In the genomic region with DNA sequence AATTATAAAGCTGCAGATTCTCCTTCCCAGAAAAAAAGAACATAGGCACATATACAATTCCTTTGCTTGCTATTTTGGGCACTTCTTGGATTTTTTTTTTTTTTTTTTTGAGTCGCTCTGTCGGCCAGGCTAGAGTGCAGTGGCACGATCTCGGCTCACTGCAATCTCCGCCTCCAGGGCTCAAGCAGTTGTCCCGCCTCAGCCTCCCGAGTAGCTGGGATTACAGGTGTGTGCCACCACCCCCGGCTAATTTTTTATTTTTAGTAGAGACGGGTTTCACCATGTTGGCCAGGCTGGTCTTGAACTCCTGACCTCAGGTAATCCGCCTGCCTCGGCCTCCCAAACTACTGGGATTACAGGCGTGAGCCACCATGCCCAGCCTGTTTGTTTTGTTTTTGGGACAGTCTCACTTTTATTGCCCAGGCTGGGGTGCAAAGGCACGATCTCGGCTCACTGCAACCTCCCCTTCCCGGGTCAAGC, we compare ENCODE assay signal across 7 cellular contexts. TPM values are rescaled to one million over a fixed set of nuclear protein-coding genes. Genes with fewer than 3 reads are reported as not detected.
DNase-seq lines count a peak whose midpoint lies in the region; ATAC-seq and TF ChIP-seq lines count a peak whose summit lies in the region.
"Not testable (repeated sequence)": the region's sequence is repeated elsewhere in the genome, so short reads cannot be mapped to it uniquely, and the experiment has no call there.

No MANE protein-coding gene starts in this region.

- H3K9me3 ChIP-seq in Panc1 (ENCODE audit: control insufficient read depth, insufficient read depth, low read depth, low read length); right atrium auricular region: not testable (repeated sequence)

- H3K36me3 ChIP-seq in GM23338 (ENCODE audit: insufficient read depth) (peaks cover 27% of the 10 kb centered on the region), Panc1 (ENCODE audit: control insufficient read depth, insufficient read depth, low read length) (peaks cover 19% of the 10 kb centered on the region), right atrium auricular region (peaks cover 11% of the 10 kb centered on the region)

- not testable (repeated sequence) for H3K27ac Mint-ChIP-seq in GM23338
- peak overlapping the region; percentile 97 for H3K27ac Mint-ChIP-seq in chondrocyte (ENCODE audit: unreplicated experiment)
- H3K27ac Mint-ChIP-seq in natural killer cell = peak overlapping the region; percentile 98
- H3K27ac Mint-ChIP-seq in stimulated activated effector memory CD8-positive, alpha-beta T cell treated with anti-CD3 and anti-CD28 coated beads, Interleukin-12 subunit alpha, Interleukin-12 subunit beta, amount 100 ng/mL, for 72 hours = peak overlapping the region; percentile 100

- CTCF ChIA-PET in Panc1 (lab: Charles Lee) = not testable (repeated sequence)

- ATAC-seq in GM23338; Panc1; activated T-cell treated with anti-CD3 and anti-CD28 coated beads, Interleukin-2, amount 50 U/mL, for 4 hours; natural killer cell; stimulated activated effector memory CD8-positive, alpha-beta T cell treated with anti-CD3 and anti-CD28 coated beads, Interleukin-12 subunit alpha, Interleukin-12 subunit beta, amount 100 ng/mL, for 72 hours: not testable (repeated sequence)

- H3K4me3 ChIP-seq in GM23338 = not testable (repeated sequence)
- H3K4me3 ChIP-seq in Panc1 (ENCODE audit: low read depth in 2 of 2, low read length in 2 of 2) = peak overlapping the region in 1 of 2 experiments; percentile 100; a peak in 2 of 4 replicates
- peak overlapping the region in 1 of 2 donors; percentile 83 for H3K4me3 ChIP-seq in right atrium auricular region

- H3K9me2 ChIP-seq in GM23338 (ENCODE audit: insufficient read depth) = not testable (repeated sequence)

- peaks cover 28% of the 10 kb centered on the region for H4K20me1 ChIP-seq in GM23338 (replicated peaks; ENCODE audit: insufficient read depth)

- H3K27me3 Mint-ChIP-seq in GM23338 (ENCODE audit: insufficient read depth, low read depth, poor library complexity); activated T-cell treated with anti-CD3 and anti-CD28 coated beads, Interleukin-2, amount 50 U/mL, for 4 hours (ENCODE audit: low read depth); chondrocyte (ENCODE audit: low read depth); natural killer cell (ENCODE audit: low read depth in 2 of 2): not testable (repeated sequence)

- peak overlapping the region; percentile 99; the same call in 1 of the 2 replicates for H3K4me2 ChIP-seq in GM23338

- H3K27me3 ChIP-seq in GM23338 (ENCODE audit: insufficient read depth); Panc1 (ENCODE audit: control insufficient read depth, insufficient read depth, low read length); right atrium auricular region: not testable (repeated sequence)

- intact Hi-C loops in Panc1 (cut with micrococcal nuclease; ENCODE audit: unreplicated experiment); natural killer cell (cut with micrococcal nuclease): not testable (repeated sequence)

- not testable (repeated sequence) for H3K9me3 Mint-ChIP-seq in GM23338; activated T-cell treated with anti-CD3 and anti-CD28 coated beads, Interleukin-2, amount 50 U/mL, for 4 hours; chondrocyte (ENCODE audit: low read depth); natural killer cell; stimulated activated effector memory CD8-positive, alpha-beta T cell treated with anti-CD3 and anti-CD28 coated beads, Interleukin-12 subunit alpha, Interleukin-12 subunit beta, amount 100 ng/mL, for 72 hours

- POLR2A ChIA-PET in Panc1 (lab: Charles Lee) = interaction anchor here (0.9 kb wide), 1 partner anchor 8 kb away, joined by 5 read pairs; no protein-coding TSS in a partner anchor

- H3K4me3 Mint-ChIP-seq in GM23338 = peak overlapping the region; percentile 98
- H3K4me3 Mint-ChIP-seq in activated T-cell treated with anti-CD3 and anti-CD28 coated beads, Interleukin-2, amount 50 U/mL, for 4 hours = peak overlapping the region; percentile 99
- peak overlapping the region; percentile 98 for H3K4me3 Mint-ChIP-seq in chondrocyte (ENCODE audit: unreplicated experiment)
- H3K4me3 Mint-ChIP-seq in natural killer cell = peak overlapping the region; percentile 99
- H3K4me3 Mint-ChIP-seq in stimulated activated effector memory CD8-positive, alpha-beta T cell treated with anti-CD3 and anti-CD28 coated beads, Interleukin-12 subunit alpha, Interleukin-12 subunit beta, amount 100 ng/mL, for 72 hours = peak overlapping the region; percentile 99

- H3K79me2 ChIP-seq in GM23338 (replicated peaks; ENCODE audit: insufficient read depth) = peaks cover 38% of the 10 kb centered on the region

- not testable (repeated sequence) for TF ChIP-seq CTCF in GM23338 (conservative IDR thresholded peaks at IDR 0.05; ENCODE audit: low read depth in 2 of 2); Panc1 (IDR thresholded peaks at IDR 0.05); chondrocyte (IDR thresholded peaks at IDR 0.05); right atrium auricular region (IDR thresholded peaks at IDR 0.05); natural killer cell (IDR thresholded peaks at IDR 0.05)

- 0 out of 2 replicates have a peak, but pooled peaks cover 14% of the 10 kb centered on the region for H3F3A ChIP-seq in GM23338 (replicated peaks; ENCODE audit: low read depth)

- H3K36me3 Mint-ChIP-seq in GM23338 (ENCODE audit: low read depth) = peaks cover 76% of the 10 kb centered on the region
- H3K36me3 Mint-ChIP-seq in activated T-cell treated with anti-CD3 and anti-CD28 coated beads, Interleukin-2, amount 50 U/mL, for 4 hours (ENCODE audit: insufficient read depth) = peaks cover 41% of the 10 kb centered on the region
- H3K36me3 Mint-ChIP-seq in chondrocyte (ENCODE audit: low read depth); natural killer cell: not testable (repeated sequence)
- peaks cover 92% of the 10 kb centered on the region for H3K36me3 Mint-ChIP-seq in stimulated activated effector memory CD8-positive, alpha-beta T cell treated with anti-CD3 and anti-CD28 coated beads, Interleukin-12 subunit alpha, Interleukin-12 subunit beta, amount 100 ng/mL, for 72 hours

- H3K4me1 ChIP-seq in GM23338 (ENCODE audit: insufficient read depth) (peaks cover 28% of the 10 kb centered on the region), Panc1 (ENCODE audit: control insufficient read depth, insufficient read depth, low read length) (peaks cover 25% of the 10 kb centered on the region), right atrium auricular region (peaks cover 0 to 36% of the 10 kb centered on the region in 2 donors)

- BruUV-seq in Panc1 (replicated peaks; lab: Mats Ljungman, UMichigan) = not testable (repeated sequence)

- in situ Hi-C loops in Panc1 (cut with HindIII; ENCODE audit: low pct_unique_long_range_greater_than_20kb, low sequenced_read_pairs) = not testable (repeated sequence)

- H3K27ac ChIP-seq in GM23338 (ENCODE audit: low read depth) (peak overlapping the region; percentile 96), Panc1 (ENCODE audit: low read length) (peak overlapping the region; percentile 100), right atrium auricular region (peak overlapping the region; percentile 95 to 96)

- H2AFZ ChIP-seq in GM23338 = not testable (repeated sequence)

- not testable (repeated sequence) for DNase-seq in GM23338 (ENCODE audit: low spot score); Panc1 (ENCODE audit: low read depth, low spot score); activated T-cell treated with anti-CD3 and anti-CD28 coated beads, Interleukin-2, amount 50 U/mL, for 4 hours; right atrium auricular region (ENCODE audit: low spot score); natural killer cell; stimulated activated effector memory CD8-positive, alpha-beta T cell treated with anti-CD3 and anti-CD28 coated beads, Interleukin-12 subunit alpha, Interleukin-12 subunit beta, amount 100 ng/mL, for 72 hours (ENCODE audit: low spot score in 2 of 2)
- DNase-seq in chondrocyte (ENCODE audit: low spot score) = peak; percentile 33

- H3K4me1 Mint-ChIP-seq in GM23338 (peaks cover 31% of the 10 kb centered on the region), chondrocyte (ENCODE audit: low read depth) (peaks cover 36% of the 10 kb centered on the region), natural killer cell (peaks cover 47 to 49% of the 10 kb centered on the region in 2 donors)
- peaks cover 33% of the 10 kb centered on the region for H3K4me1 Mint-ChIP-seq in activated T-cell treated with anti-CD3 and anti-CD28 coated beads, Interleukin-2, amount 50 U/mL, for 4 hours (ENCODE audit: low read depth)
- peaks cover 41% of the 10 kb centered on the region for H3K4me1 Mint-ChIP-seq in stimulated activated effector memory CD8-positive, alpha-beta T cell treated with anti-CD3 and anti-CD28 coated beads, Interleukin-12 subunit alpha, Interleukin-12 subunit beta, amount 100 ng/mL, for 72 hours

RNA-seq across cellular contexts. Expression of a gene that starts 1.1 kb away (rescaled TPM):
- 1,081 and 1,279 TPM in 2 replicates for total RNA-seq in GM23338 (2014; rRNA removed; shearing (Covaris generic))
- 2,165 and 2,495 TPM in 2 replicates for polyA plus RNA-seq in GM23338 (2016; fragmentation: Nextera tagmentation; extraction: Ambion mirVana)
- 716 TPM for total RNA-seq in Panc1 (2021; ENCODE audit: unreplicated experiment)
- 1,029 TPM for polyA plus RNA-seq in Panc1 (2012; ENCODE audit: insufficient read length)
- 1,000 to 10,000 TPM; 1,078 to 1,189 (median 1,154) TPM for total RNA-seq in activated T-cell treated with anti-CD3 and anti-CD28 coated beads, Interleukin-2, amount 50 U/mL, for 4 hours
- total RNA-seq in chondrocyte = 483 to 537 TPM (median 513 TPM) in 3 replicates
- total RNA-seq in right atrium auricular region = 100 to 1,000 TPM; 529 to 636 TPM
- 100 to 1,000 TPM; 644 to 785 (median 695) TPM for total RNA-seq in natural killer cell

RNA-seq across cellular contexts. Expression of a gene that starts 25.9 kb away (rescaled TPM):
- total RNA-seq in GM23338 (2014; rRNA removed; shearing (Covaris generic)) = 69.9 and 73.9 TPM in 2 replicates
- polyA plus RNA-seq in GM23338 (2016; fragmentation: Nextera tagmentation; extraction: Ambion mirVana) = 65.6 and 67.9 TPM in 2 replicates
- total RNA-seq in Panc1 (2021; ENCODE audit: unreplicated experiment) (25.0 TPM), chondrocyte (3.3 to 7.7 TPM (median 3.5 TPM) in 3 replicates), right atrium auricular region (1 to 10 TPM; 2.2 to 2.6 TPM), natural killer cell (10 to 100 TPM; 10.1 to 11.9 (median 10.4) TPM)
- polyA plus RNA-seq in Panc1 (2012; ENCODE audit: insufficient read length) = 8.6 TPM
- total RNA-seq in activated T-cell treated with anti-CD3 and anti-CD28 coated beads, Interleukin-2, amount 50 U/mL, for 4 hours = 10 to 100 TPM; 56.0 to 68.2 (median 60.1) TPM

RNA-seq across cellular contexts. Expression of a gene that starts 36.9 kb away (rescaled TPM):
- total RNA-seq in GM23338 (2014; rRNA removed; shearing (Covaris generic)) = 4.3 and 10.3 TPM in 2 replicates
- polyA plus RNA-seq in GM23338 (2016; fragmentation: Nextera tagmentation; extraction: Ambion mirVana) = 2.7 and 5.2 TPM in 2 replicates
- total RNA-seq in Panc1 (2021; ENCODE audit: unreplicated experiment) (1.7 TPM), chondrocyte (0.27 to 1.0 TPM (median 0.80 TPM) in 3 replicates), right atrium auricular region (1 to 10 TPM in 1 of 2 donors, under 1 TPM in 1; 0.41 to 4.8 TPM), natural killer cell (1 to 10 TPM in 1 of 3 donors, under 1 TPM in 1, not detected in 1; 0.16 to 1.4 TPM)
- 1.1 TPM for polyA plus RNA-seq in Panc1 (2012; ENCODE audit: insufficient read length)
- 1 to 10 TPM; 1.3 to 3.2 (median 1.9) TPM for total RNA-seq in activated T-cell treated with anti-CD3 and anti-CD28 coated beads, Interleukin-2, amount 50 U/mL, for 4 hours

RNA-seq across cellular contexts. Expression of a gene that starts 38.2 kb away (rescaled TPM):
- total RNA-seq in GM23338 (2014; rRNA removed; shearing (Covaris generic)) = 334 and 453 TPM in 2 replicates
- polyA plus RNA-seq in GM23338 (2016; fragmentation: Nextera tagmentation; extraction: Ambion mirVana) = 391 and 442 TPM in 2 replicates
- total RNA-seq in Panc1 (2021; ENCODE audit: unreplicated experiment) (339 TPM), chondrocyte (123 to 156 TPM (median 127 TPM) in 3 replicates), right atrium auricular region (10 to 100 TPM; 69.6 to 71.1 TPM), natural killer cell (10 to 100 TPM; 79.2 to 93.8 (median 93.4) TPM)
- polyA plus RNA-seq in Panc1 (2012; ENCODE audit: insufficient read length) = 264 TPM
- total RNA-seq in activated T-cell treated with anti-CD3 and anti-CD28 coated beads, Interleukin-2, amount 50 U/mL, for 4 hours = 100 to 1,000 TPM; 343 to 400 (median 399) TPM
